In genomic region chr3:100144255-100144866, GRCh38 we compare ENCODE assay signal across 10 cellular contexts. TPM values are rescaled to one million over a fixed set of nuclear protein-coding genes. Genes with fewer than 3 reads are reported as not detected.
DNase-seq lines count a peak whose midpoint lies in the region; ATAC-seq and TF ChIP-seq lines count a peak whose summit lies in the region.
"Had no signal": no experiment of that assay in that cellular context is flagged by ENCODE, and none has a peak within 500 bp of the region (broad histone marks: within the 10 kb centered on the region; RNA-seq: fewer than 3 reads in every experiment).

No MANE protein-coding gene starts in this region.

- 86 to 89% methylated on average over 1 of the region's 1 CpG for WGBS in lower leg skin, 2 donors

- no peak for TF ChIP-seq CTCF in lower leg skin (IDR thresholded peaks at IDR 0.05)

- intact Hi-C loops in activated T-helper 2 cell treated with anti-CD3 and anti-CD28 coated beads, Interferon-gamma antibody, Interleukin-2, Interleukin-4, amounts not matched to agents 10 μg/mL and 5 μg/mL and 100 μg/mL, durations not matched to agents 14 hours and 24 hours and 36 hours (cut with micrococcal nuclease) = loop anchor here (5.0 kb wide), 1 partner anchor 72 kb away; no protein-coding TSS in a partner anchor
- intact Hi-C loops in lower leg skin (cut with DNase I; ENCODE audit: low total_unique reads) = no loop called here

- H3K27ac Mint-ChIP-seq in activated naive CD8-positive, alpha-beta T cell treated with anti-CD3 and anti-CD28 coated beads, Interleukin-2, amount 50 U/mL, for 24 hours = no peak overlapping the region
- H3K27ac Mint-ChIP-seq in activated T-helper 2 cell treated with anti-CD3 and anti-CD28 coated beads, Interferon-gamma antibody, Interleukin-2, Interleukin-4, amounts not matched to agents 10 μg/mL and 5 μg/mL and 100 μg/mL, durations not matched to agents 14 hours and 24 hours and 36 hours = no peak overlapping the region

- no peak overlapping the region for H3K4me3 ChIP-seq in lower leg skin (ENCODE audit: low read depth, poor library complexity, severe bottlenecking)

- H3K4me1 Mint-ChIP-seq in activated naive CD8-positive, alpha-beta T cell treated with anti-CD3 and anti-CD28 coated beads, Interleukin-2, amount 50 U/mL, for 24 hours = no peaks in the 10 kb centered on the region
- peaks cover 15% of the 10 kb centered on the region for H3K4me1 Mint-ChIP-seq in activated T-helper 2 cell treated with anti-CD3 and anti-CD28 coated beads, Interferon-gamma antibody, Interleukin-2, Interleukin-4, amounts not matched to agents 10 μg/mL and 5 μg/mL and 100 μg/mL, durations not matched to agents 14 hours and 24 hours and 36 hours (ENCODE audit: low read depth)

- no peak for TF ChIP-seq POLR2A in lower leg skin (IDR thresholded peaks at IDR 0.05)

- peaks cover 37% of the 10 kb centered on the region for H3K36me3 Mint-ChIP-seq in activated naive CD8-positive, alpha-beta T cell treated with anti-CD3 and anti-CD28 coated beads, Interleukin-2, amount 50 U/mL, for 24 hours (ENCODE audit: low read depth)
- peaks cover 51% of the 10 kb centered on the region for H3K36me3 Mint-ChIP-seq in activated T-helper 2 cell treated with anti-CD3 and anti-CD28 coated beads, Interferon-gamma antibody, Interleukin-2, Interleukin-4, amounts not matched to agents 10 μg/mL and 5 μg/mL and 100 μg/mL, durations not matched to agents 14 hours and 24 hours and 36 hours (ENCODE audit: low read depth)

- no peak overlapping the region for H3K4me3 Mint-ChIP-seq in activated naive CD8-positive, alpha-beta T cell treated with anti-CD3 and anti-CD28 coated beads, Interleukin-2, amount 50 U/mL, for 24 hours
- H3K4me3 Mint-ChIP-seq in activated T-helper 2 cell treated with anti-CD3 and anti-CD28 coated beads, Interferon-gamma antibody, Interleukin-2, Interleukin-4, amounts not matched to agents 10 μg/mL and 5 μg/mL and 100 μg/mL, durations not matched to agents 14 hours and 24 hours and 36 hours (ENCODE audit: low read depth) = no peak overlapping the region

- ATAC-seq in GM21526 (IDR thresholded peaks at IDR 0.05; ENCODE audit: low FRiP score, unreplicated experiment) (peak; percentile 70), HG03342 (IDR thresholded peaks at IDR 0.05; ENCODE audit: unreplicated experiment) (peak; percentile 91)
- peak; percentile 49 for ATAC-seq in activated naive CD8-positive, alpha-beta T cell treated with anti-CD3 and anti-CD28 coated beads, Interleukin-2, amount 50 U/mL, for 24 hours

- H3K27me3 Mint-ChIP-seq in activated naive CD8-positive, alpha-beta T cell treated with anti-CD3 and anti-CD28 coated beads, Interleukin-2, amount 50 U/mL, for 24 hours = no peaks in the 10 kb centered on the region
- H3K27me3 Mint-ChIP-seq in activated T-helper 2 cell treated with anti-CD3 and anti-CD28 coated beads, Interferon-gamma antibody, Interleukin-2, Interleukin-4, amounts not matched to agents 10 μg/mL and 5 μg/mL and 100 μg/mL, durations not matched to agents 14 hours and 24 hours and 36 hours (ENCODE audit: low read depth) = no peaks in the 10 kb centered on the region

- H3K9me3 Mint-ChIP-seq in activated naive CD8-positive, alpha-beta T cell treated with anti-CD3 and anti-CD28 coated beads, Interleukin-2, amount 50 U/mL, for 24 hours = peaks cover 22% of the 10 kb centered on the region
- peaks cover 26% of the 10 kb centered on the region for H3K9me3 Mint-ChIP-seq in activated T-helper 2 cell treated with anti-CD3 and anti-CD28 coated beads, Interferon-gamma antibody, Interleukin-2, Interleukin-4, amounts not matched to agents 10 μg/mL and 5 μg/mL and 100 μg/mL, durations not matched to agents 14 hours and 24 hours and 36 hours

- DNase-seq in SKM-1 treated with dmso at 0.1 percent for 144 hours (lab: John Stamatoyannopoulos, UW; ENCODE audit: unreplicated experiment) = peak; percentile 10
- no peak for DNase-seq in SKM-1 (lab: John Stamatoyannopoulos, UW; ENCODE audit: unreplicated experiment)
- no peak for DNase-seq in activated naive CD8-positive, alpha-beta T cell treated with anti-CD3 and anti-CD28 coated beads, Interleukin-2, amount 50 U/mL, for 24 hours
- DNase-seq in activated T-helper 2 cell treated with anti-CD3 and anti-CD28 coated beads, Interferon-gamma antibody, Interleukin-2, Interleukin-4, amounts not matched to agents 10 μg/mL and 5 μg/mL and 100 μg/mL, durations not matched to agents 14 hours and 24 hours and 36 hours (ENCODE audit: low spot score) = no peak
- no peak for DNase-seq in Ammon's horn (ENCODE audit: low spot score)
- DNase-seq in lower leg skin (ENCODE audit: low spot score in 2 of 2) = no peak
- DNase-seq: EL, NCI-H446 treated with DMSO at 0.1 percent for 48 hours had no signal

RNA-seq across cellular contexts. Expression of gene FILIP1L, which starts 30.1 kb away (rescaled TPM):
- total RNA-seq in activated T-helper 2 cell treated with anti-CD3 and anti-CD28 coated beads, Interferon-gamma antibody, Interleukin-2, Interleukin-4, amounts not matched to agents 10 μg/mL and 5 μg/mL and 100 μg/mL, durations not matched to agents 14 hours and 24 hours and 36 hours = 4.5 TPM in 2 replicates
- total RNA-seq in lower leg skin = 10 to 100 TPM; 17.5 to 33.9 (median 22.1) TPM
